ENCODE assay signal across 22 cellular contexts in genomic region chr22:27573992-27574391, GRCh38.
DNase-seq lines count a peak whose midpoint lies in the region; ATAC-seq and TF ChIP-seq lines count a peak whose summit lies in the region.
"Had no signal": no experiment of that assay in that cellular context is flagged by ENCODE, and none has a peak within 500 bp of the region (broad histone marks: within the 10 kb centered on the region; RNA-seq: fewer than 3 reads in every experiment).

No MANE protein-coding gene starts in this region.

- H2AFZ ChIP-seq in GM23248, result no peak overlapping the region

- H3K79me2 ChIP-seq in GM23248 (ENCODE audit: insufficient read depth), result no peaks in the 10 kb centered on the region

- H3K27ac Mint-ChIP-seq in nephron (peak overlapping the region; percentile 41 to 83 (median 46)), type B pancreatic cell (no peak overlapping the region)
- no peak overlapping the region for H3K27ac Mint-ChIP-seq in activated naive CD8-positive, alpha-beta T cell treated with anti-CD3 and anti-CD28 coated beads, Interleukin-2, amount 50 U/mL, for 24 hours
- H3K27ac Mint-ChIP-seq in stimulated activated naive CD8-positive, alpha-beta T cell treated with anti-CD3 and anti-CD28 coated beads, Interleukin-15, amount 100 ng/mL, for 72 hours, result no peak overlapping the region
- H3K27ac Mint-ChIP-seq: B cell, CD14-positive monocyte, HFFc6 had no signal

- H3K36me3 ChIP-seq in GM23248 (ENCODE audit: low read depth), result no peaks in the 10 kb centered on the region

- H3K9me3 ChIP-seq in GM23248 (ENCODE audit: low read depth), result no peaks in the 10 kb centered on the region

- TF ChIP-seq CTCF in epithelial cell of esophagus (IDR thresholded peaks at IDR 0.05; ENCODE audit: insufficient read depth, low read depth, low read length, missing control alignments) (no peak), nephron (IDR thresholded peaks at IDR 0.05; ENCODE audit: unreplicated experiment in 3 of 3) (no peak), GM13977 (IDR thresholded peaks at IDR 0.05; ENCODE audit: extremely low read depth, insufficient read depth, missing control alignments) (no peak), type B pancreatic cell (conservative IDR thresholded peaks at IDR 0.05) (no peak)

- H3K27ac ChIP-seq in GM23248, result no peak overlapping the region
- H3K27ac ChIP-seq: SK-N-MC had no signal

- ATAC-seq in activated naive CD8-positive, alpha-beta T cell treated with anti-CD3 and anti-CD28 coated beads, Interleukin-2, amount 50 U/mL, for 24 hours, result no peak
- no peak for ATAC-seq in stimulated activated naive CD8-positive, alpha-beta T cell treated with anti-CD3 and anti-CD28 coated beads, Interleukin-15, amount 100 ng/mL, for 72 hours
- ATAC-seq: PC-3 had no signal

- H3K4me1 Mint-ChIP-seq in nephron (peaks cover 69% of the 10 kb centered on the region), type B pancreatic cell (ENCODE audit: unreplicated experiment) (peaks cover 54% of the 10 kb centered on the region)
- no peaks in the 10 kb centered on the region for H3K4me1 Mint-ChIP-seq in activated naive CD8-positive, alpha-beta T cell treated with anti-CD3 and anti-CD28 coated beads, Interleukin-2, amount 50 U/mL, for 24 hours
- no peaks in the 10 kb centered on the region for H3K4me1 Mint-ChIP-seq in stimulated activated naive CD8-positive, alpha-beta T cell treated with anti-CD3 and anti-CD28 coated beads, Interleukin-15, amount 100 ng/mL, for 72 hours
- H3K4me1 Mint-ChIP-seq: B cell had no signal

- H3F3A ChIP-seq in GM23248 (ENCODE audit: insufficient read depth), result no peaks in the 10 kb centered on the region

- no peaks in the 10 kb centered on the region for H3K4me1 ChIP-seq in GM23248 (ENCODE audit: insufficient read depth)

- WGBS in GM23248 (ENCODE audit: low coverage in 1 of 2, low lambda C conversion rate in 2 of 2, missing lambda C conversion rate in 2 of 2), 2 experiments, result 63 to 68% methylated on average over 7 of the region's 7 CpGs

- H3K4me3 Mint-ChIP-seq in nephron (no peak overlapping the region), type B pancreatic cell (no peak overlapping the region)
- no peak overlapping the region for H3K4me3 Mint-ChIP-seq in activated naive CD8-positive, alpha-beta T cell treated with anti-CD3 and anti-CD28 coated beads, Interleukin-2, amount 50 U/mL, for 24 hours
- no peak overlapping the region for H3K4me3 Mint-ChIP-seq in stimulated activated naive CD8-positive, alpha-beta T cell treated with anti-CD3 and anti-CD28 coated beads, Interleukin-15, amount 100 ng/mL, for 72 hours
- H3K4me3 Mint-ChIP-seq: B cell, H9, HFFc6 had no signal

- H3K9ac ChIP-seq in GM23248, result no peak overlapping the region

- no peaks in the 10 kb centered on the region for H3K36me3 Mint-ChIP-seq in nephron (ENCODE audit: low read depth)
- H3K36me3 Mint-ChIP-seq in activated naive CD8-positive, alpha-beta T cell treated with anti-CD3 and anti-CD28 coated beads, Interleukin-2, amount 50 U/mL, for 24 hours (ENCODE audit: low read depth), result no peaks in the 10 kb centered on the region
- no peaks in the 10 kb centered on the region for H3K36me3 Mint-ChIP-seq in type B pancreatic cell

- no peaks in the 10 kb centered on the region for H4K20me1 ChIP-seq in GM23248 (ENCODE audit: insufficient read depth)

- in situ Hi-C loops in GM23248 (cut with MboI) (no loop called here), GM13977 (cut with MboI; ENCODE audit: low pct_unique_long_range_greater_than_20kb, low sequenced_read_pairs, unreplicated experiment) (no loop called here)

- H3K27me3 Mint-ChIP-seq in nephron (ENCODE audit: low read depth) (peaks cover 42% of the 10 kb centered on the region), type B pancreatic cell (peaks cover 29% of the 10 kb centered on the region)
- H3K27me3 Mint-ChIP-seq in activated naive CD8-positive, alpha-beta T cell treated with anti-CD3 and anti-CD28 coated beads, Interleukin-2, amount 50 U/mL, for 24 hours, result peaks cover 5% of the 10 kb centered on the region
- H3K27me3 Mint-ChIP-seq in stimulated activated naive CD8-positive, alpha-beta T cell treated with anti-CD3 and anti-CD28 coated beads, Interleukin-15, amount 100 ng/mL, for 72 hours, result peaks cover 39% of the 10 kb centered on the region

- no peak overlapping the region for H3K4me2 ChIP-seq in GM23248 (ENCODE audit: unreplicated experiment)

- H3K9me3 Mint-ChIP-seq in nephron (no peaks in the 10 kb centered on the region), type B pancreatic cell (peaks cover 5% of the 10 kb centered on the region)
- no peaks in the 10 kb centered on the region for H3K9me3 Mint-ChIP-seq in activated naive CD8-positive, alpha-beta T cell treated with anti-CD3 and anti-CD28 coated beads, Interleukin-2, amount 50 U/mL, for 24 hours
- H3K9me3 Mint-ChIP-seq in stimulated activated naive CD8-positive, alpha-beta T cell treated with anti-CD3 and anti-CD28 coated beads, Interleukin-15, amount 100 ng/mL, for 72 hours, result peaks cover 0 to 4% of the 10 kb centered on the region in 2 donors

- DNase-seq in GM23248 (peak; percentile 26), MV-4-11 (lab: John Stamatoyannopoulos, UW) (peak; percentile 31), epithelial cell of esophagus (ENCODE audit: low read depth) (peak; percentile 18), GM13977 (ENCODE audit: low spot score) (no peak), type B pancreatic cell (ENCODE audit: extremely low spot score, unreplicated experiment) (no peak)
- no peak for DNase-seq in activated naive CD8-positive, alpha-beta T cell treated with anti-CD3 and anti-CD28 coated beads, Interleukin-2, amount 50 U/mL, for 24 hours
- no peak for DNase-seq in stimulated activated naive CD8-positive, alpha-beta T cell treated with anti-CD3 and anti-CD28 coated beads, Interleukin-15, amount 100 ng/mL, for 72 hours
- DNase-seq: GDM1, H9, HFFc6, KG1, NCI-H1417 treated with DMSO at 0.1 percent for 48 hours, NCI-H187, NCI-H446 treated with DMSO at 0.1 percent for 48 hours, NCI-H526 treated with DMSO at 0.1 percent for 48 hours, PC-3, RPMI8226, SHP77 treated with DMSO at 0.1 percent for 48 hours had no signal

- H3K9me2 ChIP-seq in GM23248 (ENCODE audit: insufficient read depth), result no peaks in the 10 kb centered on the region

- no peak overlapping the region for H3K4me3 ChIP-seq in GM23248
- H3K4me3 ChIP-seq in epithelial cell of esophagus (ENCODE audit: low read length), result no peak overlapping the region
- H3K4me3 ChIP-seq: SK-N-MC had no signal

- H3K27me3 ChIP-seq in GM23248 (replicated peaks; ENCODE audit: insufficient read depth), result peaks cover 10% of the 10 kb centered on the region

Comparison
In these comparisons a context has a peak if more than half of its experiments do, and no peak if none do; other contexts are left out.
1. DNase-seq: peak in GM23248 (single experiment), MV-4-11 (single experiment) and epithelial cell of esophagus (single experiment); none in GM13977 (single experiment), activated naive CD8-positive, alpha-beta T cell treated with anti-CD3 and anti-CD28 coated beads, Interleukin-2, amount 50 U/mL, for 24 hours (single experiment), stimulated activated naive CD8-positive, alpha-beta T cell treated with anti-CD3 and anti-CD28 coated beads, Interleukin-15, amount 100 ng/mL, for 72 hours (0 of 2) and type B pancreatic cell (single experiment).
2. H3K27ac Mint-ChIP-seq: peak in nephron (3 of 3); none in activated naive CD8-positive, alpha-beta T cell treated with anti-CD3 and anti-CD28 coated beads, Interleukin-2, amount 50 U/mL, for 24 hours (single experiment), stimulated activated naive CD8-positive, alpha-beta T cell treated with anti-CD3 and anti-CD28 coated beads, Interleukin-15, amount 100 ng/mL, for 72 hours (0 of 2) and type B pancreatic cell (single experiment).